9 cellular contexts compared by ENCODE assay signal in genomic region chr3:12841970-12842328, GRCh38. TPM values are rescaled to one million over a fixed set of nuclear protein-coding genes. Genes with fewer than 3 reads are reported as not detected.
DNase-seq lines count a peak whose midpoint lies in the region; ATAC-seq, FAIRE-seq and TF ChIP-seq lines count a peak whose summit lies in the region.
"Had no signal": no experiment of that assay in that cellular context is flagged by ENCODE, and none has a peak within 500 bp of the region (broad histone marks: within the 10 kb centered on the region; RNA-seq: fewer than 3 reads in every experiment).

No MANE protein-coding gene starts in this region.

- H3K4me1 ChIP-seq in kidney (ENCODE audit: control insufficient read depth in 1 of 2, insufficient read depth in 1 of 2, low read depth in 1 of 2, low read length in 2 of 2) (peaks cover 4 to 12% of the 10 kb centered on the region in 2 donors), thyroid gland (peaks cover 8 to 24% of the 10 kb centered on the region in 2 donors)

- H3K27ac ChIP-seq in WERI-Rb-1 = peak overlapping the region; percentile 99
- H3K27ac ChIP-seq in kidney (ENCODE audit: low read depth in 2 of 2, low read length in 2 of 2) = peak overlapping the region in 1 of 2 donors; percentile 90
- peak overlapping the region; percentile 93 to 96 (median 94) for H3K27ac ChIP-seq in thyroid gland

- H3K36me3 ChIP-seq in WERI-Rb-1 (peaks cover 43% of the 10 kb centered on the region), kidney (ENCODE audit: control insufficient read depth in 1 of 2, insufficient read depth in 2 of 2, low read length in 2 of 2) (peaks cover 14 to 26% of the 10 kb centered on the region in 2 donors), thyroid gland (peaks cover 22 to 27% of the 10 kb centered on the region in 2 donors)

- peak overlapping the region in 1 of 2 donors; percentile 94 for H3K9ac ChIP-seq in kidney (ENCODE audit: low read length in 2 of 2)

- no peak for ATAC-seq in activated T-cell treated with anti-CD3 and anti-CD28 coated beads, Interleukin-2, amount 50 U/mL, for 4 hours
- ATAC-seq in esophagus mucosa (no peak), HG02610 (IDR thresholded peaks at IDR 0.05; ENCODE audit: unreplicated experiment) (no peak)

- no peak for TF ChIP-seq POLR2A in thyroid gland (IDR thresholded peaks at IDR 0.05)

- no peak for FAIRE-seq in kidney (lab: Jason Lieb, UNC)
- FAIRE-seq: D721Med had no signal

- H3K27me3 Mint-ChIP-seq in activated T-cell treated with anti-CD3 and anti-CD28 coated beads, Interleukin-2, amount 50 U/mL, for 4 hours (ENCODE audit: low read depth) = no peaks in the 10 kb centered on the region

- H3K4me3 Mint-ChIP-seq in activated T-cell treated with anti-CD3 and anti-CD28 coated beads, Interleukin-2, amount 50 U/mL, for 4 hours = peak overlapping the region; percentile 98

- H3K36me3 Mint-ChIP-seq in activated T-cell treated with anti-CD3 and anti-CD28 coated beads, Interleukin-2, amount 50 U/mL, for 4 hours (ENCODE audit: insufficient read depth) = peaks cover 44% of the 10 kb centered on the region

- H3K4me3 ChIP-seq in WERI-Rb-1 (ENCODE audit: low read depth, low read length) = no peak overlapping the region
- H3K4me3 ChIP-seq in kidney (ENCODE audit: low read length in 2 of 2) = peak overlapping the region; percentile 16 to 93
- H3K4me3 ChIP-seq in thyroid gland (replicated peaks in 1 of 3) = no peak overlapping the region

- no peak for TF ChIP-seq CTCF in WERI-Rb-1 (IDR thresholded peaks at IDR 0.05; ENCODE audit: low read depth, low read length)
- TF ChIP-seq CTCF in kidney (IDR thresholded peaks at IDR 0.05; ENCODE audit: borderline replicate concordance, extremely low read depth, insufficient read depth) = no peak
- TF ChIP-seq CTCF in thyroid gland (IDR thresholded peaks at IDR 0.05) = peak in 1 of 6 experiments; percentile 11

- H3K4me1 Mint-ChIP-seq in activated T-cell treated with anti-CD3 and anti-CD28 coated beads, Interleukin-2, amount 50 U/mL, for 4 hours (ENCODE audit: low read depth) = peaks cover 35% of the 10 kb centered on the region

- no peak for DNase-seq in activated T-cell treated with anti-CD3 and anti-CD28 coated beads, Interleukin-2, amount 50 U/mL, for 4 hours
- DNase-seq in activated T-cell treated with anti-CD3 and anti-CD28 coated beads for 4 hours = no peak
- no peak for DNase-seq in WERI-Rb-1
- no peak for DNase-seq in kidney
- no peak for DNase-seq in thyroid gland
- no peak for DNase-seq in Ammon's horn (ENCODE audit: low spot score)

- H3K9me3 ChIP-seq in WERI-Rb-1 (ENCODE audit: severe bottlenecking) = no peaks in the 10 kb centered on the region
- no peaks in the 10 kb centered on the region for H3K9me3 ChIP-seq in kidney (ENCODE audit: control insufficient read depth in 1 of 2, low read length in 2 of 2)
- H3K9me3 ChIP-seq in thyroid gland = no peaks in the 10 kb centered on the region

- intact Hi-C loops in kidney (cut with DNase I) (no loop called here), thyroid gland (cut with DNase I) (no loop called here)

- no peaks in the 10 kb centered on the region for H3K9me3 Mint-ChIP-seq in activated T-cell treated with anti-CD3 and anti-CD28 coated beads, Interleukin-2, amount 50 U/mL, for 4 hours

- 42 to 48% methylated on average over 7 of the region's 7 CpGs for WGBS in thyroid gland, 2 donors

- H3K27me3 ChIP-seq in WERI-Rb-1 (ENCODE audit: insufficient read depth, low read depth, severe bottlenecking) (no peaks in the 10 kb centered on the region), thyroid gland (no peaks in the 10 kb centered on the region)

RNA-seq across cellular contexts. Expression of gene RPL32, which starts 0.6 kb away (rescaled TPM):
- total RNA-seq in activated T-cell treated with anti-CD3 and anti-CD28 coated beads, Interleukin-2, amount 50 U/mL, for 4 hours = 1,000 to 10,000 TPM; 2,424 to 2,614 (median 2,461) TPM
- total RNA-seq in kidney (1,227 TPM), thyroid gland (1,000 to 10,000 TPM in 3 of 4 donors, 100 to 1,000 TPM in 1; 809 to 4,142 (median 1,511) TPM), esophagus mucosa (1,705 TPM)
- polyA plus RNA-seq in kidney (ENCODE audit: insufficient read depth, low read depth, low replicate concordance) = 2,612 TPM

RNA-seq across cellular contexts. Expression of gene CAND2, which starts 45.5 kb away (rescaled TPM):
- total RNA-seq in activated T-cell treated with anti-CD3 and anti-CD28 coated beads, Interleukin-2, amount 50 U/mL, for 4 hours = 1 to 10 TPM; 1.0 to 1.9 (median 1.4) TPM
- total RNA-seq in kidney = 7.1 TPM
- 3.9 TPM for polyA plus RNA-seq in kidney (ENCODE audit: insufficient read depth, low read depth, low replicate concordance)
- total RNA-seq in thyroid gland = 10 to 100 TPM in 3 of 4 donors, 1 to 10 TPM in 1; 9.7 to 18.0 (median 12.4) TPM
- 1.1 TPM for total RNA-seq in esophagus mucosa

Comparison
In these comparisons a context has a peak if more than half of its experiments do, and no peak if none do; other contexts are left out.
1. H3K4me3 ChIP-seq: peak in kidney (2 of 2); none in WERI-Rb-1 (single experiment) and thyroid gland (0 of 3).